ENCODE assay signal across 9 cellular contexts in the genomic region with DNA sequence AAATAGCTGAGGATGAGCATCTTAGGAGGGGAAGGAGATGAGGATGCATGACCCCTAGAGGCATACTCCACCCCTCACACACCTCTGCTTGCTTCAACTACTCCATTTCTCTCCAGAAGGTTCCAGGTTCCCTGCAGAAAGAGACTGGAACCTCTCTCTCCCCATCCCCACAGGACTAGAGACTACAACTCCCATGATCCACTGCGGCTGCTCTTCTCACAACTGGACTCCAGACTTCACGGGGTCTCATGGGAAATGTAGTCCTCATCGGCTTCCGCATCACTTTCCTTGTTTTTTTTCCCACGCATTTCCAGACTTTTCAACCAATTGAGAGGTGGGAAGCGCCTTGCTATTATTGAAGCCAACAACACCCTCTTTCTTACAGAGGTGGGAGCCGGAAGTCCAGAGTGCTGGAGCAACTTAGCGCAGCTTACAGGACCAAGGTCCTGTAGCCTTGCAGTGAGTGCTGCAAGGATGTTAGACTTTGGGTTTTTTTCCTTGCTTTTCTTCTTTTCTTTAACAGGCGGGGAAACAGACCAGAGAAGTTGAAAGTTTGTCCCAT. TPM values are rescaled to one million over a fixed set of nuclear protein-coding genes. Genes with fewer than 3 reads are reported as not detected.
A peak's percentile ranks its signal among the peaks of the same experiment; 100 is the strongest.
DNase-seq lines count a peak whose midpoint lies in the region; ATAC-seq lines count a peak whose summit lies in the region.
"Had no signal": no experiment of that assay in that cellular context is flagged by ENCODE, and none has a peak within 500 bp of the region (broad histone marks: within the 10 kb centered on the region; RNA-seq: fewer than 3 reads in every experiment).

No MANE protein-coding gene starts in this region.

- H2AFZ ChIP-seq in GM23248 = peak overlapping the region; percentile 92

- H3K4me1 Mint-ChIP-seq in activated CD4-positive, alpha-beta T cell treated with anti-CD3 and anti-CD28 coated beads, Interleukin-2, amount 10 ng/mL, durations not matched to agents 7 days and 5 days = peaks cover 27% of the 10 kb centered on the region

- H3K27ac ChIP-seq in GM23248 = no peak overlapping the region
- H3K27ac ChIP-seq: skin epidermis had no signal

- peaks cover 18% of the 10 kb centered on the region for H3K36me3 Mint-ChIP-seq in activated CD4-positive, alpha-beta T cell treated with anti-CD3 and anti-CD28 coated beads, Interleukin-2, amount 10 ng/mL, durations not matched to agents 7 days and 5 days (ENCODE audit: low read depth)

- whole genome bisulfite sequencing in GM23248 (ENCODE audit: low coverage in 1 of 2, low lambda C conversion rate in 2 of 2, missing lambda C conversion rate in 2 of 2), 2 experiments = 1 to 3% methylated on average over 9 of the region's 9 CpGs

- H3K9ac ChIP-seq in GM23248 = peak overlapping the region; percentile 3; the same call in 1 of the 2 replicates

- H4K20me1 ChIP-seq in GM23248 (ENCODE audit: insufficient read depth) = no peaks in the 10 kb centered on the region

- peak overlapping the region; percentile 51 for H3K4me3 Mint-ChIP-seq in activated CD4-positive, alpha-beta T cell treated with anti-CD3 and anti-CD28 coated beads, Interleukin-2, amount 10 ng/mL, durations not matched to agents 7 days and 5 days

- no peak for ATAC-seq in GM18870 (IDR thresholded peaks at IDR 0.05; ENCODE audit: unreplicated experiment)
- ATAC-seq in HG03196 (IDR thresholded peaks at IDR 0.05; ENCODE audit: unreplicated experiment) = no peak

- POLR2A ChIA-PET in activated CD4-positive, alpha-beta T cell treated with anti-CD3 and anti-CD28 coated beads, Interleukin-2, amount 10 ng/mL, durations not matched to agents 7 days and 5 days (lab: Charles Lee) = no interaction called here

- H3K4me2 ChIP-seq in GM23248 (ENCODE audit: unreplicated experiment) = peak overlapping the region; percentile 83

- DNase-seq in GM23248 (peak; percentile 93), NCI-H446 (lab: John Stamatoyannopoulos, UW) (peak; percentile 6 to 69), dermis microvascular lymphatic vessel endothelial cell (ENCODE audit: low read depth in 2 of 2) (peak; percentile 80 to 92), left kidney (ENCODE audit: low read depth, low spot score) (peak; percentile 96)
- DNase-seq in activated CD4-positive, alpha-beta T cell treated with anti-CD3 and anti-CD28 coated beads, Interleukin-2, amount 10 ng/mL, durations not matched to agents 7 days and 5 days = peak; percentile 69
- DNase-seq in stimulated activated CD4-positive, alpha-beta T cell treated with anti-CD3 and anti-CD28 coated beads, Interleukin-2, amount 100 ng/mL, for 4 hours (ENCODE audit: low read depth) = peak; percentile 52

- no peak overlapping the region for H3K27ac Mint-ChIP-seq in activated CD4-positive, alpha-beta T cell treated with anti-CD3 and anti-CD28 coated beads, Interleukin-2, amount 10 ng/mL, durations not matched to agents 7 days and 5 days

- H3K4me1 ChIP-seq in GM23248 (ENCODE audit: insufficient read depth) = no peaks in the 10 kb centered on the region

- H3F3A ChIP-seq in GM23248 (ENCODE audit: insufficient read depth) = peaks cover 11% of the 10 kb centered on the region; the same call in 1 of the 2 replicates

- peak overlapping the region; percentile 67 for H3K4me3 ChIP-seq in GM23248
- H3K4me3 ChIP-seq: skin epidermis had no signal

- CTCF ChIA-PET in activated CD4-positive, alpha-beta T cell treated with anti-CD3 and anti-CD28 coated beads, Interleukin-2, amount 10 ng/mL, durations not matched to agents 7 days and 5 days (lab: Charles Lee) = no interaction called here

- 0 out of 2 replicates have a peak, but pooled peaks cover 6% of the 10 kb centered on the region for H3K27me3 ChIP-seq in GM23248 (replicated peaks; ENCODE audit: insufficient read depth)

- H3K9me3 Mint-ChIP-seq in activated CD4-positive, alpha-beta T cell treated with anti-CD3 and anti-CD28 coated beads, Interleukin-2, amount 10 ng/mL, durations not matched to agents 7 days and 5 days = peaks cover 9% of the 10 kb centered on the region

- in situ Hi-C loops in GM23248 (cut with MboI) = no loop called here

- no peaks in the 10 kb centered on the region for H3K9me2 ChIP-seq in GM23248 (ENCODE audit: insufficient read depth)

- no peaks in the 10 kb centered on the region for H3K79me2 ChIP-seq in GM23248 (ENCODE audit: insufficient read depth)

- peaks cover 51% of the 10 kb centered on the region for H3K27me3 Mint-ChIP-seq in activated CD4-positive, alpha-beta T cell treated with anti-CD3 and anti-CD28 coated beads, Interleukin-2, amount 10 ng/mL, durations not matched to agents 7 days and 5 days

- H3K9me3 ChIP-seq in GM23248 (ENCODE audit: low read depth) = no peaks in the 10 kb centered on the region

- no peaks in the 10 kb centered on the region for H3K36me3 ChIP-seq in GM23248 (ENCODE audit: low read depth)

RNA-seq across cellular contexts. Expression of gene CACNG6, which starts 13.9 kb away (rescaled TPM):
- not detected in 2 replicates for total RNA-seq in GM23248 (2014; rRNA removed; shearing (Covaris generic))
- not detected in 2 replicates for polyA plus RNA-seq in GM23248 (2016; fragmentation: Nextera tagmentation; extraction: Ambion mirVana)
- total RNA-seq in activated CD4-positive, alpha-beta T cell treated with anti-CD3 and anti-CD28 coated beads, Interleukin-2, amount 10 ng/mL, durations not matched to agents 7 days and 5 days = not detected
- total RNA-seq in dermis microvascular lymphatic vessel endothelial cell = 0.38 and 0.77 TPM in 2 replicates

RNA-seq across cellular contexts. Expression of gene CACNG8, which starts 14.8 kb away (rescaled TPM):
- 0.11 TPM in 1 of 2 replicates, not detected in the other for total RNA-seq in GM23248 (2014; rRNA removed; shearing (Covaris generic))
- not detected in 2 replicates for polyA plus RNA-seq in GM23248 (2016; fragmentation: Nextera tagmentation; extraction: Ambion mirVana)
- not detected for total RNA-seq in activated CD4-positive, alpha-beta T cell treated with anti-CD3 and anti-CD28 coated beads, Interleukin-2, amount 10 ng/mL, durations not matched to agents 7 days and 5 days
- 0.13 TPM in 2 replicates for total RNA-seq in dermis microvascular lymphatic vessel endothelial cell

Comparison
In these comparisons a context has a peak if more than half of its experiments do, and no peak if none do; other contexts are left out.
1. DNase-seq: peak in every context shown above with its lines; median percentile 96 in left kidney; 93 in GM23248; 86 in dermis microvascular lymphatic vessel endothelial cell; 69 in activated CD4-positive, alpha-beta T cell treated with anti-CD3 and anti-CD28 coated beads, Interleukin-2, amount 10 ng/mL, durations not matched to agents 7 days and 5 days; 52 in stimulated activated CD4-positive, alpha-beta T cell treated with anti-CD3 and anti-CD28 coated beads, Interleukin-2, amount 100 ng/mL, for 4 hours; 38 in NCI-H446.